27 cellular contexts compared by ENCODE assay signal in the genomic region with DNA sequence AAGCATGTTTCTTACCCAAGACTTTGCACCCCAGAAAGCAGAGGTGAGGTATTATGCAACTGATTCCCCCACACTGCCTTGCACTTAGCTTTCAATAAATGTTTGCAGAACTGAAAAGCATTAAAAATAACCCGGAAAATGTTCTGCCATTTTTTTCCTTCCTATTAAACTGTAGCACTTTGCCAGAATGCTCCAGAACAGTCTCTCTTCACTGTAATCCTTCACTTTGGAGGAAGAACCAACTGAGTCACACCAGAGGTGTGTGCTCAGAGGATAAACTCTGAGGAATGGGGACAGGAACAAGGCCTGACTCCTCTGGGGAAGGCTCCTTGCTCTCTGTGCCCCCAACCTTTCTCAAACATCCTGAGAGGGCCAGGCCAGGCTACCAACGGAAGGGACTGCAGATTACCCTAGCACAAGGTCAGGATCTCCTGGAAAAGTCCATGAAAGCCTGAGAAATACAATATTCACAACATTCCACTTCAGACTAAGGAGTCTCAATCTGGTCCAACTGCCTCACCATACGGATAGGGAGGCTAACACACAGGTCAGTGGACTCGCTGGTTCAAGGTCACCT. TPM values are rescaled to one million over a fixed set of nuclear protein-coding genes. Genes with fewer than 3 reads are reported as not detected.
DNase-seq lines count a peak whose midpoint lies in the region; ATAC-seq and TF ChIP-seq lines count a peak whose summit lies in the region.
"Had no signal": no experiment of that assay in that cellular context is flagged by ENCODE, and none has a peak within 500 bp of the region (broad histone marks: within the 10 kb centered on the region; RNA-seq: fewer than 3 reads in every experiment).

No MANE protein-coding gene starts in this region.

- no peak overlapping the region for H3K4me3 ChIP-seq in KMS-11 (IDR thresholded peaks at IDR 0.05; ENCODE audit: insufficient read depth, low read depth, low read length)
- no peak overlapping the region for H3K4me3 ChIP-seq in H7 (ENCODE audit: insufficient read depth, low read depth, low read length)
- H3K4me3 ChIP-seq: esophagus muscularis mucosa, GM12878, PC-9, skin epidermis, suprapubic skin had no signal

- no peak for DNase-seq in activated CD4-positive, alpha-beta T cell treated with anti-CD3 and anti-CD28 coated beads, Interleukin-2, amount 10 ng/mL, durations not matched to agents 24 days and 14 days
- DNase-seq in activated CD4-positive, alpha-beta T cell treated with anti-CD3 and anti-CD28 coated beads for 4 hours = no peak
- DNase-seq in dermis blood vessel endothelial cell (peak; percentile 43), sciatic nerve (ENCODE audit: low spot score) (peak; percentile 21), NCI-H146 treated with DMSO at 0.1 percent for 48 hours (lab: John Stamatoyannopoulos, UW; ENCODE audit: unreplicated experiment) (no peak), amniotic stem cell (lab: John Stamatoyannopoulos, UW) (no peak), H7 (no peak)
- DNase-seq: 8988T; activated CD4-positive, alpha-beta T cell treated with anti-CD3 and anti-CD28 coated beads for 1 hour; activated naive CD8-positive, alpha-beta T cell treated with anti-CD3 and anti-CD28 coated beads, Interleukin-2, amount 10 ng/mL, durations not matched to agents 7 days and 5 days; activated T-cell treated with anti-CD3 and anti-CD28 coated beads for 4 hours; BE2C; DMS153; GF-D8; Karpas-422; NCI-H1417; NCI-H2171; NCI-H748 treated with DMSO at 0.1 percent for 48 hours; PC-9; stimulated activated CD4-positive, alpha-beta T cell treated with anti-CD3 and anti-CD28 coated beads, Interleukin-4, amount 100 ng/mL, for 24 hours; T1000 had no signal

- H3K27me3 ChIP-seq in KMS-11 (ENCODE audit: insufficient read depth, low read depth) (no peaks in the 10 kb centered on the region), H7 (ENCODE audit: control insufficient read depth, insufficient read depth, low read length) (no peaks in the 10 kb centered on the region)
- H3K27me3 ChIP-seq: BE2C, esophagus muscularis mucosa, suprapubic skin had no signal

- H3K4me1 ChIP-seq in KMS-11 (ENCODE audit: low read depth, poor library complexity, severe bottlenecking) = peaks cover 94% of the 10 kb centered on the region

- H3K36me3 ChIP-seq in KMS-11 (ENCODE audit: insufficient read depth) = no peaks in the 10 kb centered on the region
- H3K36me3 ChIP-seq in H7 (replicated peaks; ENCODE audit: control insufficient read depth, insufficient read depth, low read length) = peaks cover 5% of the 10 kb centered on the region
- H3K36me3 ChIP-seq: esophagus muscularis mucosa, suprapubic skin had no signal

- peak overlapping the region; percentile 53 for H3K27ac ChIP-seq in KMS-11
- H3K27ac ChIP-seq: esophagus muscularis mucosa, PC-9, suprapubic skin had no signal

- peaks cover 15% of the 10 kb centered on the region for H3K36me3 Mint-ChIP-seq in activated CD4-positive, alpha-beta T cell treated with anti-CD3 and anti-CD28 coated beads, Interleukin-2, amount 10 ng/mL, durations not matched to agents 24 days and 14 days (ENCODE audit: low read depth)

- H3K27me3 Mint-ChIP-seq in activated CD4-positive, alpha-beta T cell treated with anti-CD3 and anti-CD28 coated beads, Interleukin-2, amount 10 ng/mL, durations not matched to agents 24 days and 14 days = no peaks in the 10 kb centered on the region
- H3K27me3 Mint-ChIP-seq: activated naive CD8-positive, alpha-beta T cell treated with anti-CD3 and anti-CD28 coated beads, Interleukin-2, amount 10 ng/mL, durations not matched to agents 7 days and 5 days had no signal

- peak overlapping the region; percentile 55 for H3K4me2 ChIP-seq in KMS-11
- H3K4me2 ChIP-seq: PC-9 had no signal

- no peak overlapping the region; the same call in 1 of the 2 replicates for H3K9ac ChIP-seq in KMS-11

- no peaks in the 10 kb centered on the region for H3K9me3 Mint-ChIP-seq in activated CD4-positive, alpha-beta T cell treated with anti-CD3 and anti-CD28 coated beads, Interleukin-2, amount 10 ng/mL, durations not matched to agents 24 days and 14 days
- H3K9me3 Mint-ChIP-seq: activated naive CD8-positive, alpha-beta T cell treated with anti-CD3 and anti-CD28 coated beads, Interleukin-2, amount 10 ng/mL, durations not matched to agents 7 days and 5 days had no signal

- peak overlapping the region; percentile 13 for H3K27ac Mint-ChIP-seq in activated CD4-positive, alpha-beta T cell treated with anti-CD3 and anti-CD28 coated beads, Interleukin-2, amount 10 ng/mL, durations not matched to agents 24 days and 14 days
- H3K27ac Mint-ChIP-seq: activated naive CD8-positive, alpha-beta T cell treated with anti-CD3 and anti-CD28 coated beads, Interleukin-2, amount 10 ng/mL, durations not matched to agents 7 days and 5 days had no signal

- peaks cover 98% of the 10 kb centered on the region for H3K79me2 ChIP-seq in KMS-11 (ENCODE audit: insufficient read depth, low read depth)

- H3K4me1 Mint-ChIP-seq in activated CD4-positive, alpha-beta T cell treated with anti-CD3 and anti-CD28 coated beads, Interleukin-2, amount 10 ng/mL, durations not matched to agents 24 days and 14 days = peaks cover 63% of the 10 kb centered on the region

- H2AFZ ChIP-seq in KMS-11 (ENCODE audit: low read depth) = no peak overlapping the region
- H2AFZ ChIP-seq: PC-9 had no signal

- intact Hi-C loops in activated CD4-positive, alpha-beta T cell treated with anti-CD3 and anti-CD28 coated beads, Interleukin-2, amount 10 ng/mL, durations not matched to agents 24 days and 14 days (cut with micrococcal nuclease) = no loop called here
- intact Hi-C loops in sciatic nerve (cut with DNase I) = no loop called here

- TF ChIP-seq CTCF in KMS-11 (conservative IDR thresholded peaks at IDR 0.05; ENCODE audit: low read depth, low read length) = no peak

- no peak for ATAC-seq in sciatic nerve
- ATAC-seq: GM12878, SK-N-SH treated with all-trans-retinoic acid at 6 μM for 48 hours had no signal

- no peak overlapping the region for H3K4me3 Mint-ChIP-seq in activated CD4-positive, alpha-beta T cell treated with anti-CD3 and anti-CD28 coated beads, Interleukin-2, amount 10 ng/mL, durations not matched to agents 24 days and 14 days
- H3K4me3 Mint-ChIP-seq: activated naive CD8-positive, alpha-beta T cell treated with anti-CD3 and anti-CD28 coated beads, Interleukin-2, amount 10 ng/mL, durations not matched to agents 7 days and 5 days had no signal

- peaks cover 51% of the 10 kb centered on the region for H4K20me1 ChIP-seq in KMS-11 (ENCODE audit: insufficient read depth)

RNA-seq across cellular contexts. Expression of a gene that starts 19.0 kb away (rescaled TPM):
- 280 and 302 TPM in 2 replicates for total RNA-seq in activated CD4-positive, alpha-beta T cell treated with anti-CD3 and anti-CD28 coated beads, Interleukin-2, amount 10 ng/mL, durations not matched to agents 24 days and 14 days
- total RNA-seq in dermis blood vessel endothelial cell = 68.2 and 119 TPM in 2 replicates
- total RNA-seq in sciatic nerve = 90.3 TPM
- 107 and 138 TPM in 2 replicates for total RNA-seq in H7 (2014; rRNA removed; shearing (Covaris generic))

Comparison
In these comparisons a context has a peak if more than half of its experiments do, and no peak if none do; other contexts are left out.
1. DNase-seq: peak in dermis blood vessel endothelial cell (single experiment) and sciatic nerve (single experiment); none in activated CD4-positive, alpha-beta T cell treated with anti-CD3 and anti-CD28 coated beads, Interleukin-2, amount 10 ng/mL, durations not matched to agents 24 days and 14 days (single experiment), activated CD4-positive, alpha-beta T cell treated with anti-CD3 and anti-CD28 coated beads for 4 hours (0 of 2), NCI-H146 treated with DMSO at 0.1 percent for 48 hours (single experiment), amniotic stem cell (single experiment) and H7 (single experiment).